15 cellular contexts compared by ENCODE assay signal in the genomic region with DNA sequence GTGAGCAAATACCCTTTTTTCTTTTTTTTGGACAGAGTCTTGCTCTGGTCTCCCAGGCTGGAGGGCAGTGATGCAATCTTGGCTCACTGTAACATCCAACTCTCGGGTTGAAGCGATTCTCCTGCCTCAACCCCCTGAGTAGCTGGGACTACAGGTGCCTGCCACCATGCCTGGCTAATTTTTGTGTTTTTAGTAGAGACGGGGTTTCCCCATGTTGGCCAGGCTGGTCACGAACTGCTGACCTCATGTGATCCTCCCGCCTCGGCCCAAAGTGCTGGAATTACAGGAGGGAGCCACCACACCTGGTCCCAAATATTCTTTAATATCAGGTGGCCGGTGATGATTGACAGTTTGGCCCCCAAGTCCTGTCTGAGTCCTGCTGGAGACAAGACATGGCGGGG. TPM values are rescaled to one million over a fixed set of nuclear protein-coding genes. Genes with fewer than 3 reads are reported as not detected.
DNase-seq lines count a peak whose midpoint lies in the region; ATAC-seq lines count a peak whose summit lies in the region.
"Had no signal": no experiment of that assay in that cellular context is flagged by ENCODE, and none has a peak within 500 bp of the region (broad histone marks: within the 10 kb centered on the region; RNA-seq: fewer than 3 reads in every experiment).

No MANE protein-coding gene starts in this region.

- ATAC-seq in HG02642 (IDR thresholded peaks at IDR 0.05; ENCODE audit: poor library complexity, unreplicated experiment) (peak; percentile 26), naive B cell (ENCODE audit: low read depth in 2 of 2) (peak in 1 of 2 donors; percentile 20), HG02678 (IDR thresholded peaks at IDR 0.05; ENCODE audit: unreplicated experiment) (no peak)
- ATAC-seq: naive thymus-derived CD8-positive, alpha-beta T cell; upper lobe of right lung had no signal

- peaks cover 36 to 66% (median 53%) of the 10 kb centered on the region in 3 donors for H3K4me1 Mint-ChIP-seq in naive B cell

- DNase-seq in SIG-M5 treated with dmso at 0.1 percent for 504 hours (lab: John Stamatoyannopoulos, UW; ENCODE audit: unreplicated experiment): peak; percentile 81
- DNase-seq in SIG-M5 (lab: John Stamatoyannopoulos, UW): no peak
- DNase-seq in SKM-1 treated with dmso at 0.1 percent for 144 hours (lab: John Stamatoyannopoulos, UW; ENCODE audit: unreplicated experiment): peak; percentile 42
- no peak for DNase-seq in naive B cell
- DNase-seq in nucleus accumbens (lab: John Stamatoyannopoulos, UW): no peak
- no peak for DNase-seq in NCI-H446 treated with DMSO at 0.1 percent for 48 hours (lab: John Stamatoyannopoulos, UW)
- DNase-seq: activated effector memory CD4-positive, alpha-beta T cell treated with Interleukin-2 at 50 U/mL for 16 hours; CD4-positive, alpha-beta memory T cell; left ventricle myocardium inferior; NCI-H1436; NCI-H510A; upper lobe of right lung had no signal

- peaks cover 6 to 9% of the 10 kb centered on the region in 2 donors for H3K36me3 Mint-ChIP-seq in naive B cell
- H3K36me3 Mint-ChIP-seq: CD4-positive, alpha-beta memory T cell; naive thymus-derived CD8-positive, alpha-beta T cell had no signal

- peak overlapping the region; percentile 63 to 94 (median 92) for H3K27ac Mint-ChIP-seq in naive B cell

- H3K9me3 Mint-ChIP-seq in naive B cell: no peaks in the 10 kb centered on the region
- H3K9me3 Mint-ChIP-seq: CD4-positive, alpha-beta memory T cell; naive thymus-derived CD8-positive, alpha-beta T cell had no signal

- no peaks in the 10 kb centered on the region for H3K27me3 Mint-ChIP-seq in naive B cell
- H3K27me3 Mint-ChIP-seq: CD4-positive, alpha-beta memory T cell; naive thymus-derived CD8-positive, alpha-beta T cell had no signal

- peak overlapping the region; percentile 44 to 93 (median 88) for H3K4me3 Mint-ChIP-seq in naive B cell

RNA-seq across cellular contexts. Expression of gene LAT2, which starts 6.6 kb away (rescaled TPM):
- polyA plus RNA-seq in naive B cell (ENCODE audit: low read depth in 6 of 6): 100 to 1,000 TPM; 394 to 597 (median 466) TPM

RNA-seq across cellular contexts. Expression of gene RFC2, which starts 37.8 kb away (rescaled TPM):
- polyA plus RNA-seq in naive B cell (ENCODE audit: low read depth in 6 of 6): 10 to 100 TPM; 42.7 to 61.4 (median 51.9) TPM

RNA-seq across cellular contexts. Expression of gene EIF4H, which starts 42.2 kb away (rescaled TPM):
- polyA plus RNA-seq in naive B cell (ENCODE audit: low read depth in 6 of 6): 100 to 1,000 TPM; 185 to 247 (median 209) TPM

Comparison
In these comparisons a context has a peak if more than half of its experiments do, and no peak if none do; other contexts are left out.
1. DNase-seq: peak in SIG-M5 treated with dmso at 0.1 percent for 504 hours (single experiment) and SKM-1 treated with dmso at 0.1 percent for 144 hours (single experiment); none in SIG-M5 (single experiment), naive B cell (single experiment), nucleus accumbens (0 of 56) and NCI-H446 treated with DMSO at 0.1 percent for 48 hours (single experiment).